ENCODE assay signal across 8 cellular contexts in the genomic region with DNA sequence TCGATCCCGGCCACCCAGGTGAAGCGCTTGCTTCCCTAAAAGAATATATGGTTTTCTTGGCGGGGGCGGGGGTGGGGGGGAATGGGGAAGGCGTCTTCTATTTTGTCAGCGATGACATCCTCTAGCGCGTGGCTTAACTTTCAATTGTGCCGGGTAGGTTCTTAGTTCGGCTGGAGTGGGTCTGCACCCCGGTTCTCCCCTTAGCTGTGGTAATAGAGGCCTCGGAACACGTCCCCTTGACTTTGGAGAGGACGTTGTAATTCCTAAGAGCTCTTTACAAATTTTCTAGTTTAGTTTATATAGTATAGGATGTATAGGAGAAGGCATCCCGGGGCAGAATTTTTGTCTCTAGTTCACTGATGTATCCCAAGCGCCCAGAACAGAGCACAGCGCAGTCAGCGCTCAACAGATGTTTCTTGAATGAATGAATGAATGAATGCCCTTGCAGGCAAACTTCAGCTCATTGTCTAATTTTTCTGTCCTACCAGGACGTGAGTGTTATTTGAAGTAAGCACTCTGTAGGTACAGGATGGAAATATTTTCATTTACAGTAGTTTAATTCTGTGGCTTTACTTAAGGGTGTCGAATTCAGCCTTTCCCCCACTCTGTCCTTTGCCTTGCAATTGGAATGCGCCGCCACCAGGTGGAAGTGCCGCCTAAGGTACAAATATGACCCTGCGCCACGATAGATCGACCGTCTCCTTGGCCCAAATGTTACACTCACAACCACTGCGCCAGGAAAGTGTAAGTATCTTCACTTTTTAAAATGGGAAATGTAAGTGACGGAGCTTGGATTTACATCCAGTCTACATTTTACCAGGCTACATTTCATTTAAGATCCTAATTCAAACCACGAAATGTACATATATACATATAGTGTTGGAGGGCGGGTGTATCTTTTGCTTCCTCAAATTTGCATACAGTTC. TPM values are rescaled to one million over a fixed set of nuclear protein-coding genes. Genes with fewer than 3 reads are reported as not detected.
DNase-seq lines count a peak whose midpoint lies in the region; ATAC-seq and TF ChIP-seq lines count a peak whose summit lies in the region.

No MANE protein-coding gene starts in this region.

- H3K27ac ChIP-seq in ectodermal cell (ENCODE audit: insufficient read depth, low read depth, low read length, poor library complexity, severe bottlenecking) = no peak overlapping the region

- no peak for TF ChIP-seq POLR2A in lower leg skin (IDR thresholded peaks at IDR 0.05)

- TF ChIP-seq CTCF in lower leg skin (IDR thresholded peaks at IDR 0.05) = peak in 1 of 3 donors; percentile 72

- H3K4me1 Mint-ChIP-seq in activated CD4-positive, alpha-beta memory T cell treated with anti-CD3 and anti-CD28 coated beads for 36 hours (ENCODE audit: low read depth) = peaks cover 38% of the 10 kb centered on the region

- CTCF ChIA-PET in activated CD4-positive, alpha-beta memory T cell treated with anti-CD3 and anti-CD28 coated beads for 36 hours (lab: Charles Lee) = interaction anchor here (0.7 to 4.3 kb wide), 51 partner anchors 9 to 1109 kb away, joined by 3 to 78 read pairs (median 4); a partner anchor contains a TSS

- H3K4me1 ChIP-seq in ectodermal cell (ENCODE audit: control insufficient read depth, insufficient read depth, low read length) = no peaks in the 10 kb centered on the region

- DNase-seq in C1 segment of cervical spinal cord (lab: John Stamatoyannopoulos, UW) (peak in 13 of 14 donors; percentile 0 to 62 (median 44)), NCI-H524 treated with DMSO at 0.1 percent for 48 hours (lab: John Stamatoyannopoulos, UW) (peak; percentile 17), lower leg skin (ENCODE audit: low spot score in 2 of 2) (peak; percentile 76 to 96)
- DNase-seq in activated CD4-positive, alpha-beta memory T cell treated with anti-CD3 and anti-CD28 coated beads for 36 hours = peak; percentile 87
- DNase-seq in stimulated activated CD4-positive, alpha-beta T cell treated with anti-CD3 and anti-CD28 coated beads, Interleukin-4, amount 100 ng/mL, for 4 hours = peak; percentile 69

- intact Hi-C loops in activated CD4-positive, alpha-beta memory T cell treated with anti-CD3 and anti-CD28 coated beads for 36 hours (cut with micrococcal nuclease) = loop anchor here (1.0 to 10.0 kb wide), 10 partner anchors 31 to 561 kb away; a partner anchor contains a TSS
- intact Hi-C loops in lower leg skin (cut with DNase I; ENCODE audit: low total_unique reads) = loop anchor here (2.0 kb wide), 1 partner anchor 99 kb away; no protein-coding TSS in a partner anchor

- H3K4me3 Mint-ChIP-seq in activated CD4-positive, alpha-beta memory T cell treated with anti-CD3 and anti-CD28 coated beads for 36 hours = peak overlapping the region; percentile 97

- H3K36me3 ChIP-seq in ectodermal cell (ENCODE audit: control insufficient read depth, insufficient read depth, low read length) = peaks cover 14% of the 10 kb centered on the region

- peak overlapping the region; percentile 21 for H3K27ac Mint-ChIP-seq in activated CD4-positive, alpha-beta memory T cell treated with anti-CD3 and anti-CD28 coated beads for 36 hours

- H3K9me3 Mint-ChIP-seq in activated CD4-positive, alpha-beta memory T cell treated with anti-CD3 and anti-CD28 coated beads for 36 hours = no peaks in the 10 kb centered on the region

- ATAC-seq in GM19328 (IDR thresholded peaks at IDR 0.05; ENCODE audit: unreplicated experiment) = peak; percentile 77
- peak; percentile 81 for ATAC-seq in HG03460 (IDR thresholded peaks at IDR 0.05; ENCODE audit: unreplicated experiment)

- no peaks in the 10 kb centered on the region for H3K27me3 ChIP-seq in ectodermal cell (ENCODE audit: control insufficient read depth, insufficient read depth, low read length, poor library complexity, severe bottlenecking)

- no peaks in the 10 kb centered on the region for H3K9me3 ChIP-seq in ectodermal cell (ENCODE audit: control insufficient read depth, low read length)

- H3K4me3 ChIP-seq in ectodermal cell (ENCODE audit: insufficient read depth, low read depth, low read length) (peak overlapping the region; percentile 88), lower leg skin (ENCODE audit: low read depth, poor library complexity, severe bottlenecking) (peak overlapping the region; percentile 79)

- no peaks in the 10 kb centered on the region for H3K27me3 Mint-ChIP-seq in activated CD4-positive, alpha-beta memory T cell treated with anti-CD3 and anti-CD28 coated beads for 36 hours

- 14 to 20% methylated on average over 29 to 31 of the region's 32 CpGs for WGBS in ectodermal cell, 2 experiments
- WGBS in lower leg skin, 2 donors = 4 to 5% methylated on average over 27 to 32 of the region's 32 CpGs

- POLR2A ChIA-PET in activated CD4-positive, alpha-beta memory T cell treated with anti-CD3 and anti-CD28 coated beads for 36 hours (lab: Charles Lee) = interaction anchor here (0.9 to 1.7 kb wide), 2 partner anchors 32 to 127 kb away, joined by 3 to 7 read pairs; a partner anchor contains a TSS

- H3K36me3 Mint-ChIP-seq in activated CD4-positive, alpha-beta memory T cell treated with anti-CD3 and anti-CD28 coated beads for 36 hours = peaks cover 16% of the 10 kb centered on the region

RNA-seq across cellular contexts. Expression of a gene that starts 0.8 kb away (rescaled TPM):
- 10 to 100 TPM; 71.7 to 73.6 TPM for total RNA-seq in activated CD4-positive, alpha-beta memory T cell treated with anti-CD3 and anti-CD28 coated beads for 36 hours
- polyA plus RNA-seq in ectodermal cell (2013, experiment 1 of 4) = 43.0 TPM
- polyA plus RNA-seq in ectodermal cell (2013, experiment 2 of 4) = 39.0 TPM
- 42.1 TPM for polyA plus RNA-seq in ectodermal cell (2013, experiment 3 of 4)
- polyA plus RNA-seq in ectodermal cell (2013, experiment 4 of 4) = 44.6 TPM
- total RNA-seq in lower leg skin = 10 to 100 TPM; 18.0 to 26.5 (median 21.4) TPM

RNA-seq across cellular contexts. Expression of a gene that starts 31.0 kb away (rescaled TPM):
- total RNA-seq in activated CD4-positive, alpha-beta memory T cell treated with anti-CD3 and anti-CD28 coated beads for 36 hours = 1 to 10 TPM in 1 of 2 experiments, under 1 TPM in 1; 0.58 to 1.2 TPM
- 11.3 TPM for polyA plus RNA-seq in ectodermal cell (2013, experiment 1 of 4)
- 9.0 TPM for polyA plus RNA-seq in ectodermal cell (2013, experiment 2 of 4)
- 18.4 TPM for polyA plus RNA-seq in ectodermal cell (2013, experiment 3 of 4)
- 17.5 TPM for polyA plus RNA-seq in ectodermal cell (2013, experiment 4 of 4)
- 10 to 100 TPM in 1 of 4 donors, 1 to 10 TPM in 3; 1.5 to 11.1 (median 4.1) TPM for total RNA-seq in lower leg skin

Comparison
In these comparisons a context has a peak if more than half of its experiments do, and no peak if none do; other contexts are left out.
1. DNase-seq: peak in every context shown above with its lines; median percentile 87 in activated CD4-positive, alpha-beta memory T cell treated with anti-CD3 and anti-CD28 coated beads for 36 hours; 86 in lower leg skin; 69 in stimulated activated CD4-positive, alpha-beta T cell treated with anti-CD3 and anti-CD28 coated beads, Interleukin-4, amount 100 ng/mL, for 4 hours; 44 in C1 segment of cervical spinal cord; 17 in NCI-H524 treated with DMSO at 0.1 percent for 48 hours.